In the genomic region with DNA sequence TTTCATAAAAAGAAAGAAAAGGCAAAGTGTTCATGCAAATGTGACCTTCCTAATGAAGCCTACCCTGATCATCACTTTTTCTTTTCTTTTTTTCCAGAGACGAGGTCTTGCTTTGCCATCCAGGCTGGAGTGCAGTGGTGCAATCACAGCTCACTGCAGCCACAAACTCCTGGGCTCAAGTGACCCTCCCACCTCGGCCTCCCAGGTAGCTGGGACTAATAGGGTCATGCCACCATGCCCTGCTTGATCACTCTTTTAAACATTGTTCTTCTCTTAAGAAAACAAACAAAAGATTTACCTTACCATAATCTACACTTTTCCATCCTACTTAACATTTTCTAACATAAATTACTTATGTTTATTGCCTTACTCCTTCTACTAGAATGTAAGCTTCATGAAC, we compare ENCODE assay signal across 20 cellular contexts. TPM values are rescaled to one million over a fixed set of nuclear protein-coding genes. Genes with fewer than 3 reads are reported as not detected.
DNase-seq lines count a peak whose midpoint lies in the region; ATAC-seq and TF ChIP-seq lines count a peak whose summit lies in the region.
"Had no signal": no experiment of that assay in that cellular context is flagged by ENCODE, and none has a peak within 500 bp of the region (broad histone marks: within the 10 kb centered on the region; RNA-seq: fewer than 3 reads in every experiment).

No MANE protein-coding gene starts in this region.

- H3K4me2 ChIP-seq in OCI-LY7 (ENCODE audit: low read length): peak overlapping the region; percentile 70
- H3K4me2 ChIP-seq in smooth muscle cell: no peak overlapping the region
- no peak overlapping the region for H3K4me2 ChIP-seq in hepatocyte

- TF ChIP-seq CTCF in OCI-LY7 (conservative IDR thresholded peaks at IDR 0.05; ENCODE audit: low read length) (no peak), activated B cell treated with CpG ODN at 0.5 μM for 24 hours (IDR thresholded peaks at IDR 0.05) (no peak), right lobe of liver (IDR thresholded peaks at IDR 0.05) (no peak), smooth muscle cell (IDR thresholded peaks at IDR 0.05; ENCODE audit: borderline replicate concordance, insufficient read depth, poor library complexity, severe bottlenecking) (no peak), hepatocyte (IDR thresholded peaks at IDR 0.05; ENCODE audit: poor library complexity) (no peak), upper lobe of right lung (IDR thresholded peaks at IDR 0.05) (no peak)

- intact Hi-C loops in OCI-LY7 (cut with micrococcal nuclease; ENCODE audit: unreplicated experiment): no loop called here
- intact Hi-C loops in activated B cell treated with CpG ODN at 0.5 μM for 24 hours (cut with micrococcal nuclease): no loop called here
- intact Hi-C loops in right lobe of liver (cut with DNase I): no loop called here
- intact Hi-C loops in upper lobe of right lung (cut with DNase I): no loop called here

- no peak overlapping the region for H2AFZ ChIP-seq in OCI-LY7 (ENCODE audit: low read length)
- H2AFZ ChIP-seq in smooth muscle cell (ENCODE audit: low read depth): no peak overlapping the region
- no peak overlapping the region for H2AFZ ChIP-seq in hepatocyte

- no peaks in the 10 kb centered on the region for H3K79me2 ChIP-seq in OCI-LY7 (ENCODE audit: insufficient read depth, low read depth, low read length)
- H3K79me2 ChIP-seq in smooth muscle cell (ENCODE audit: low read depth): no peaks in the 10 kb centered on the region
- no peaks in the 10 kb centered on the region for H3K79me2 ChIP-seq in hepatocyte

- H3K4me1 Mint-ChIP-seq in activated B cell treated with CpG ODN at 0.5 μM for 24 hours: peaks cover 17% of the 10 kb centered on the region
- H3K4me1 Mint-ChIP-seq: CD8-positive, alpha-beta memory T cell had no signal

- DNase-seq in OCI-LY7 (ENCODE audit: low spot score) (no peak), activated B cell treated with CpG ODN at 0.5 μM for 24 hours (no peak), right lobe of liver (peak in 2 of 3 donors; percentile 54 to 63), smooth muscle cell (lab: John Stamatoyannopoulos, UW; ENCODE audit: unreplicated experiment) (no peak), hepatocyte (ENCODE audit: low spot score) (no peak), upper lobe of right lung (no peak)
- DNase-seq: ACHN; BE2C; C1 segment of cervical spinal cord; CD4-positive, CD25-positive, alpha-beta regulatory T cell; CD8-positive, alpha-beta memory T cell; COR-L47; DMS 273 treated with DMSO at 0.1 percent for 48 hours; DMS53; DND-41; EL; GOT3; H7 had no signal

- H3K9me2 ChIP-seq in OCI-LY7 (ENCODE audit: insufficient read depth, low read length): no peaks in the 10 kb centered on the region
- H3K9me2 ChIP-seq in hepatocyte (replicated peaks; ENCODE audit: insufficient read depth): no peaks in the 10 kb centered on the region

- no peaks in the 10 kb centered on the region for H3K36me3 Mint-ChIP-seq in activated B cell treated with CpG ODN at 0.5 μM for 24 hours (ENCODE audit: low read depth)

- no peaks in the 10 kb centered on the region for H3F3A ChIP-seq in smooth muscle cell (ENCODE audit: low read depth)

- WGBS in right lobe of liver (ENCODE audit: insufficient coverage, low coverage, low lambda C conversion rate, missing lambda C conversion rate): 17% methylated on average over 2 of the region's 2 CpGs
- 87% methylated on average over 2 of the region's 2 CpGs for WGBS in smooth muscle cell (ENCODE audit: low lambda C conversion rate)
- WGBS in hepatocyte (ENCODE audit: low lambda C conversion rate, missing lambda C conversion rate): 95% methylated on average over 2 of the region's 2 CpGs

- POLR2A ChIA-PET in OCI-LY7 (lab: Charles Lee) (interaction anchor here (0.6 to 2.0 kb wide), 8 partner anchors 8 to 1785 kb away, joined by 3 to 17 read pairs (median 5); a partner anchor contains a TSS), activated B cell treated with CpG ODN at 0.5 μM for 24 hours (lab: Charles Lee) (interaction anchor here (1.4 kb wide), 1 partner anchor 194 kb away, joined by 12 read pairs; a partner anchor contains a TSS)

- peak overlapping the region; percentile 75 for H3K27ac ChIP-seq in OCI-LY7 (ENCODE audit: low read depth, low read length, poor library complexity, severe bottlenecking)
- peak overlapping the region in 2 of 3 donors; percentile 51 to 84 for H3K27ac ChIP-seq in right lobe of liver
- H3K27ac ChIP-seq in smooth muscle cell (ENCODE audit: low read depth): no peak overlapping the region
- no peak overlapping the region for H3K27ac ChIP-seq in hepatocyte
- H3K27ac ChIP-seq in upper lobe of right lung: no peak overlapping the region

- H4K20me1 ChIP-seq in OCI-LY7 (ENCODE audit: insufficient read depth, low read length) (no peaks in the 10 kb centered on the region), smooth muscle cell (ENCODE audit: low read depth) (no peaks in the 10 kb centered on the region), hepatocyte (ENCODE audit: insufficient read depth, poor library complexity, severe bottlenecking) (no peaks in the 10 kb centered on the region)

- no peak overlapping the region for H3K9ac ChIP-seq in smooth muscle cell (ENCODE audit: low read depth)

- CTCF ChIA-PET in OCI-LY7 (lab: Charles Lee; ENCODE audit: unreplicated experiment): no interaction called here
- CTCF ChIA-PET in activated B cell treated with CpG ODN at 0.5 μM for 24 hours (lab: Charles Lee): no interaction called here

- no peak for TF ChIP-seq POLR2A in right lobe of liver (IDR thresholded peaks at IDR 0.05)

- peak overlapping the region; percentile 74 for H3K27ac Mint-ChIP-seq in activated B cell treated with CpG ODN at 0.5 μM for 24 hours
- H3K27ac Mint-ChIP-seq: CD8-positive, alpha-beta memory T cell had no signal

- ATAC-seq in activated B cell treated with CpG ODN at 0.5 μM for 24 hours (ENCODE audit: low read depth) (no peak), right lobe of liver (peak in 3 of 4 donors; percentile 22 to 63 (median 62)), upper lobe of right lung (no peak)
- ATAC-seq: GM12878, HCT116 had no signal

- no peaks in the 10 kb centered on the region for H3K9me3 Mint-ChIP-seq in activated B cell treated with CpG ODN at 0.5 μM for 24 hours
- H3K9me3 Mint-ChIP-seq: CD4-positive, CD25-positive, alpha-beta regulatory T cell; CD8-positive, alpha-beta memory T cell had no signal

- H3K27me3 Mint-ChIP-seq in activated B cell treated with CpG ODN at 0.5 μM for 24 hours: no peaks in the 10 kb centered on the region
- H3K27me3 Mint-ChIP-seq: CD4-positive, CD25-positive, alpha-beta regulatory T cell; CD8-positive, alpha-beta memory T cell had no signal

- BruUV-seq in OCI-LY7 (replicated peaks; lab: Mats Ljungman, UMichigan): no TSS peak

- peaks cover 41% of the 10 kb centered on the region for H3K4me1 ChIP-seq in OCI-LY7 (ENCODE audit: insufficient read depth, low read length, poor library complexity, severe bottlenecking)
- H3K4me1 ChIP-seq in right lobe of liver: peaks cover 0 to 41% (median 10%) of the 10 kb centered on the region in 4 donors
- H3K4me1 ChIP-seq in smooth muscle cell (ENCODE audit: low read depth): no peaks in the 10 kb centered on the region
- H3K4me1 ChIP-seq in hepatocyte (ENCODE audit: insufficient read depth): no peaks in the 10 kb centered on the region
- H3K4me1 ChIP-seq in upper lobe of right lung: no peaks in the 10 kb centered on the region
- H3K4me1 ChIP-seq: BE2C had no signal

- H3K4me3 ChIP-seq in OCI-LY7 (ENCODE audit: low read depth, low read length, poor library complexity, severe bottlenecking): no peak overlapping the region
- H3K4me3 ChIP-seq in right lobe of liver: no peak overlapping the region
- H3K4me3 ChIP-seq in smooth muscle cell: no peak overlapping the region
- H3K4me3 ChIP-seq in hepatocyte: no peak overlapping the region
- H3K4me3 ChIP-seq in upper lobe of right lung: no peak overlapping the region
- H3K4me3 ChIP-seq: GM12878 had no signal

- H3K36me3 ChIP-seq in OCI-LY7 (ENCODE audit: insufficient read depth, low read length): peaks cover 15% of the 10 kb centered on the region
- H3K36me3 ChIP-seq in right lobe of liver: no peaks in the 10 kb centered on the region
- no peaks in the 10 kb centered on the region for H3K36me3 ChIP-seq in smooth muscle cell (ENCODE audit: low read depth)
- no peaks in the 10 kb centered on the region for H3K36me3 ChIP-seq in hepatocyte (replicated peaks; ENCODE audit: insufficient read depth, low read depth)
- H3K36me3 ChIP-seq in upper lobe of right lung: no peaks in the 10 kb centered on the region
- H3K36me3 ChIP-seq: BE2C had no signal

- no peak overlapping the region for H3K4me3 Mint-ChIP-seq in activated B cell treated with CpG ODN at 0.5 μM for 24 hours
- H3K4me3 Mint-ChIP-seq: CD4-positive, CD25-positive, alpha-beta regulatory T cell; CD8-positive, alpha-beta memory T cell had no signal

- H3K27me3 ChIP-seq in right lobe of liver: no peaks in the 10 kb centered on the region
- H3K27me3 ChIP-seq in smooth muscle cell (ENCODE audit: low read depth): no peaks in the 10 kb centered on the region
- H3K27me3 ChIP-seq in hepatocyte: no peaks in the 10 kb centered on the region
- no peaks in the 10 kb centered on the region for H3K27me3 ChIP-seq in upper lobe of right lung
- H3K27me3 ChIP-seq: BE2C had no signal

- no peaks in the 10 kb centered on the region for H3K9me3 ChIP-seq in OCI-LY7 (ENCODE audit: low read length)
- no peaks in the 10 kb centered on the region for H3K9me3 ChIP-seq in right lobe of liver
- no peaks in the 10 kb centered on the region for H3K9me3 ChIP-seq in smooth muscle cell (replicated peaks; ENCODE audit: low read depth)
- no peaks in the 10 kb centered on the region for H3K9me3 ChIP-seq in hepatocyte (ENCODE audit: low read depth)
- no peaks in the 10 kb centered on the region for H3K9me3 ChIP-seq in upper lobe of right lung
- H3K9me3 ChIP-seq: BE2C had no signal

RNA-seq across cellular contexts. Expression of a gene that starts 8.5 kb away (rescaled TPM):
- total RNA-seq in OCI-LY7 (2014; rRNA removed; shearing (Covaris generic)): 15.1 and 19.2 TPM in 2 replicates
- total RNA-seq in OCI-LY7 (2022) (17.4 and 19.0 TPM in 2 replicates), activated B cell treated with CpG ODN at 0.5 μM for 24 hours (11.8 and 14.0 TPM in 2 replicates), right lobe of liver (10 to 100 TPM; 10.2 to 16.2 (median 12.5) TPM), smooth muscle cell (11.0 and 11.2 TPM in 2 replicates), hepatocyte (12.9 and 15.2 TPM in 2 replicates), upper lobe of right lung (17.9 TPM)
- polyA plus RNA-seq in smooth muscle cell (6.8 and 12.4 TPM in 2 replicates), hepatocyte (10.1 and 13.8 TPM in 2 replicates)

Comparison
In these comparisons a context has a peak if more than half of its experiments do, and no peak if none do; other contexts are left out.
1. DNase-seq: peak in right lobe of liver (2 of 3); none in OCI-LY7 (single experiment), activated B cell treated with CpG ODN at 0.5 μM for 24 hours (single experiment), smooth muscle cell (single experiment), hepatocyte (single experiment) and upper lobe of right lung (single experiment).
2. H3K27ac ChIP-seq: peak in OCI-LY7 (single experiment) and right lobe of liver (2 of 3); none in smooth muscle cell (single experiment), hepatocyte (single experiment) and upper lobe of right lung (single experiment).
3. ATAC-seq: peak in right lobe of liver (3 of 4); none in activated B cell treated with CpG ODN at 0.5 μM for 24 hours (single experiment) and upper lobe of right lung (single experiment).